Comparison of ENCODE assay signal across 9 cellular contexts in genomic region chr4:158172558-158173258, GRCh38. TPM values are rescaled to one million over a fixed set of nuclear protein-coding genes. Genes with fewer than 3 reads are reported as not detected.
A peak's percentile ranks its signal among the peaks of the same experiment; 100 is the strongest.
DNase-seq lines count a peak whose midpoint lies in the region; ATAC-seq, FAIRE-seq and TF ChIP-seq lines count a peak whose summit lies in the region.
"Had no signal": no experiment of that assay in that cellular context is flagged by ENCODE, and none has a peak within 500 bp of the region (broad histone marks: within the 10 kb centered on the region; RNA-seq: fewer than 3 reads in every experiment).

Gene GASK1B, minus strand, starts transcription at chr4:158173025. Its CDS starts 1,650 bp downstream, at chr4:158171375.

- no peaks in the 10 kb centered on the region for H3K36me3 ChIP-seq in BLaER1
- H3K36me3 ChIP-seq in right atrium auricular region: no peaks in the 10 kb centered on the region
- no peaks in the 10 kb centered on the region for H3K36me3 ChIP-seq in sigmoid colon

- no peaks in the 10 kb centered on the region for H3K9me3 ChIP-seq in BLaER1
- no peaks in the 10 kb centered on the region for H3K9me3 ChIP-seq in right atrium auricular region
- no peaks in the 10 kb centered on the region for H3K9me3 ChIP-seq in sigmoid colon

- intact Hi-C loops in sigmoid colon (cut with DNase I): loop anchor here (1.0 to 10.0 kb wide), 2 partner anchors 82 to 180 kb away; no protein-coding TSS in a partner anchor
- intact Hi-C loops in activated CD4-positive, alpha-beta T cell treated with anti-CD3 and anti-CD28 coated beads, Interleukin-2, amount 10 ng/mL, durations not matched to agents 24 days and 14 days (cut with micrococcal nuclease): loop anchor here (1.0 kb wide), 1 partner anchor 180 kb away; no protein-coding TSS in a partner anchor

- H3K36me3 Mint-ChIP-seq in activated CD4-positive, alpha-beta T cell treated with anti-CD3 and anti-CD28 coated beads, Interleukin-2, amount 10 ng/mL, durations not matched to agents 24 days and 14 days (ENCODE audit: low read depth): no peaks in the 10 kb centered on the region

- H3K4me1 ChIP-seq in BLaER1 (peaks cover 10% of the 10 kb centered on the region), right atrium auricular region (peaks cover 0 to 27% of the 10 kb centered on the region in 2 donors), sigmoid colon (peaks cover 0 to 68% (median 54%) of the 10 kb centered on the region in 4 donors)

- no peak within 1 kb of the TSS for H3K4me3 Mint-ChIP-seq in activated CD4-positive, alpha-beta T cell treated with anti-CD3 and anti-CD28 coated beads, Interleukin-2, amount 10 ng/mL, durations not matched to agents 24 days and 14 days

- no peak for FAIRE-seq in H54 (lab: Jason Lieb, UNC)

- no peaks in the 10 kb centered on the region for H3K9me3 Mint-ChIP-seq in activated CD4-positive, alpha-beta T cell treated with anti-CD3 and anti-CD28 coated beads, Interleukin-2, amount 10 ng/mL, durations not matched to agents 24 days and 14 days

- H3K9ac ChIP-seq in BLaER1: no peak within 1 kb of the TSS

- H3K4me1 Mint-ChIP-seq in activated CD4-positive, alpha-beta T cell treated with anti-CD3 and anti-CD28 coated beads, Interleukin-2, amount 10 ng/mL, durations not matched to agents 24 days and 14 days: no peaks in the 10 kb centered on the region

- H3K4me3 ChIP-seq in BLaER1 (no peak within 1 kb of the TSS), right atrium auricular region (peak within 1 kb of the TSS; percentile 54 to 69), sigmoid colon (peak within 1 kb of the TSS; percentile 31 to 61 (median 53))

- ATAC-seq in GM19395 (IDR thresholded peaks at IDR 0.05; ENCODE audit: unreplicated experiment): peak; percentile 51

- peaks cover 36% of the 10 kb centered on the region for H3K27me3 Mint-ChIP-seq in activated CD4-positive, alpha-beta T cell treated with anti-CD3 and anti-CD28 coated beads, Interleukin-2, amount 10 ng/mL, durations not matched to agents 24 days and 14 days

- 3 to 10% methylated on average over 11 of the region's 11 CpGs for WGBS in sigmoid colon, 2 donors

- TF ChIP-seq POLR2A in sigmoid colon (IDR thresholded peaks at IDR 0.05) (no peak), H54 (IDR thresholded peaks at IDR 0.05; ENCODE audit: low read depth, low read length) (no peak)

- TF ChIP-seq CTCF in right atrium auricular region (IDR thresholded peaks at IDR 0.05) (peak in 1 of 2 donors; percentile 77), sigmoid colon (IDR thresholded peaks at IDR 0.05) (peak; percentile 37 to 55 (median 52))

- DNase-seq in NCI-H146 treated with DMSO at 0.1 percent for 48 hours (lab: John Stamatoyannopoulos, UW; ENCODE audit: unreplicated experiment) (peak; percentile 49), amniotic stem cell (lab: John Stamatoyannopoulos, UW) (peak; percentile 22), right atrium auricular region (ENCODE audit: low spot score) (no peak), sigmoid colon (no peak), H54 (ENCODE audit: insufficient read length, low spot score) (no peak)
- no peak for DNase-seq in activated CD4-positive, alpha-beta T cell treated with anti-CD3 and anti-CD28 coated beads, Interleukin-2, amount 10 ng/mL, durations not matched to agents 24 days and 14 days

- H3K27me3 ChIP-seq in BLaER1: no peaks in the 10 kb centered on the region
- H3K27me3 ChIP-seq in right atrium auricular region: no peaks in the 10 kb centered on the region
- no peaks in the 10 kb centered on the region for H3K27me3 ChIP-seq in sigmoid colon

- H3K27ac Mint-ChIP-seq in activated CD4-positive, alpha-beta T cell treated with anti-CD3 and anti-CD28 coated beads, Interleukin-2, amount 10 ng/mL, durations not matched to agents 24 days and 14 days: no peak within 1 kb of the TSS

- H3K4me2 ChIP-seq in BLaER1: peak within 1 kb of the TSS; percentile 41

- H4K20me1 ChIP-seq in BLaER1: no peaks in the 10 kb centered on the region

- TF ChIP-seq EP300 in sigmoid colon (IDR thresholded peaks at IDR 0.05): no peak

- H3K27ac ChIP-seq in BLaER1: no peak within 1 kb of the TSS
- peak within 1 kb of the TSS; percentile 86 to 88 for H3K27ac ChIP-seq in right atrium auricular region
- peak within 1 kb of the TSS; percentile 71 to 92 (median 80) for H3K27ac ChIP-seq in sigmoid colon

RNA-seq across cellular contexts. Expression of gene GASK1B, which starts in this region (rescaled TPM):
- total RNA-seq in right atrium auricular region (10 to 100 TPM; 49.9 to 56.9 TPM), sigmoid colon (10 to 100 TPM; 34.4 to 59.5 (median 47.2) TPM)
- polyA plus RNA-seq in sigmoid colon: 10 to 100 TPM in 1 of 3 donors, 1 to 10 TPM in 2; 6.7 to 15.6 (median 9.6) TPM
- not detected in 2 replicates for total RNA-seq in activated CD4-positive, alpha-beta T cell treated with anti-CD3 and anti-CD28 coated beads, Interleukin-2, amount 10 ng/mL, durations not matched to agents 24 days and 14 days
- total RNA-seq: T-helper 1 cell treated with Interleukin-12 subunit alpha and Interleukin-12 subunit beta and Interleukin-4 antibody, amounts not matched to agents 30 ng/mL and 1 ng/mL, for 36 hours had no signal

Comparison
In these comparisons a context has a peak if more than half of its experiments do, and no peak if none do; other contexts are left out.
1. RNA of gene GASK1B (total RNA-seq): 49.9 to 56.9 TPM in right atrium auricular region and 34.4 to 59.5 TPM in sigmoid colon; not detected in activated CD4-positive, alpha-beta T cell treated with anti-CD3 and anti-CD28 coated beads, Interleukin-2, amount 10 ng/mL, durations not matched to agents 24 days and 14 days; every median in the first group is over 10 times any median in the second.
2. DNase-seq: peak in NCI-H146 treated with DMSO at 0.1 percent for 48 hours (single experiment) and amniotic stem cell (single experiment); none in right atrium auricular region (single experiment), sigmoid colon (single experiment), H54 (single experiment) and activated CD4-positive, alpha-beta T cell treated with anti-CD3 and anti-CD28 coated beads, Interleukin-2, amount 10 ng/mL, durations not matched to agents 24 days and 14 days (single experiment).